In genomic region chr2:231668981-231669380, GRCh38 we compare ENCODE assay signal across 10 cellular contexts.
"Had no signal": no experiment of that assay in that cellular context is flagged by ENCODE, and none has a peak within 500 bp of the region (broad histone marks: within the 10 kb centered on the region; RNA-seq: fewer than 3 reads in every experiment).

No MANE protein-coding gene starts in this region.

- H3K36me3 ChIP-seq: thyroid gland had no signal

- H3K27ac ChIP-seq: thyroid gland had no signal

- H3K4me3 ChIP-seq: thyroid gland had no signal

- ATAC-seq: esophagus mucosa, sciatic nerve had no signal

- FAIRE-seq: astrocyte, bronchial epithelial cell, endometrium had no signal

- H3K27me3 ChIP-seq: thyroid gland had no signal

- DNase-seq: activated CD4-positive, alpha-beta T cell treated with anti-CD3 and anti-CD28 coated beads for 1 hour; activated CD4-positive, alpha-beta T cell treated with anti-CD3 and anti-CD28 coated beads, Interleukin-2, amount 50 U/mL, for 4 hours; activated naive CD4-positive, alpha-beta T cell treated with anti-CD3 and anti-CD28 coated beads, Interleukin-2, amount 50 U/mL, for 16 hours; T1000; thyroid gland had no signal

- H3K9me3 ChIP-seq: thyroid gland had no signal
